In the genomic region with DNA sequence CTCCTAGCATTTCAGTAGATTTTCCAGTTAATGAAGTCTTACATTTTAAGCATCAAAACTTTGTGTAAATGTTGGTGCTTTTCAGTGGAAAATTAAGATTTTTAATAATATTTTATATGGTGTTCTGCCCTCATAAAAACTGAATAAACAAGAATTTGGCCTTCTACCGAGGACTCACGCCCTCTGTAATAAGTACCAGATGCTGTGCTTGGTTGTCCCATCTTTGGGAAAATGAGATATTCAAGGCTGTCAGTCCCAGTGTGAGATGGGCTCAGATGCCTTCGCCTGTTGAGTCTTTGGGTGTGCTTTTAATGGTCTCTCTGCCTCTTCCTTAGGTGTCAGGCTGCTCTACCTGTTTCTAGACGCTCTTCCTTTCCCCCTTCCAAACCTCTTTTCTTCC, we compare ENCODE assay signal across 29 cellular contexts.
"Had no signal": no experiment of that assay in that cellular context is flagged by ENCODE, and none has a peak within 500 bp of the region (broad histone marks: within the 10 kb centered on the region; RNA-seq: fewer than 3 reads in every experiment).

No MANE protein-coding gene starts in this region.

- ATAC-seq: activated naive CD4-positive, alpha-beta T cell treated with anti-CD3 and anti-CD28 coated beads, Interleukin-2, amount 50 U/mL, for 72 hours; activated T-cell treated with anti-CD3 and anti-CD28 coated beads, Interleukin-2, amount 50 U/mL, for 72 hours; effector memory CD8-positive, alpha-beta T cell; gastroesophageal sphincter; WTC11 had no signal

- H3K27ac ChIP-seq: brain microvascular endothelial cell, esophagus muscularis mucosa, gastroesophageal sphincter had no signal

- H3K4me3 ChIP-seq: esophagus muscularis mucosa, gastroesophageal sphincter had no signal

- H3K9me3 ChIP-seq: esophagus muscularis mucosa, gastroesophageal sphincter had no signal

- H3K27me3 Mint-ChIP-seq: activated CD4-positive, alpha-beta memory T cell treated with anti-CD3 and anti-CD28 coated beads, Interleukin-2, amount 10 ng/mL, durations not matched to agents 7 days and 5 days; activated CD4-positive, alpha-beta T cell treated with anti-CD3 and anti-CD28 coated beads, Interleukin-2, amount 10 ng/mL, durations not matched to agents 7 days and 5 days; activated naive CD4-positive, alpha-beta T cell treated with anti-CD3 and anti-CD28 coated beads, Interleukin-2, amount 10 ng/mL, durations not matched to agents 7 days and 5 days; activated naive CD8-positive, alpha-beta T cell treated with anti-CD3 and anti-CD28 coated beads, Interleukin-2, amount 10 ng/mL, durations not matched to agents 7 days and 5 days; activated T-cell treated with anti-CD3 and anti-CD28 coated beads, Interleukin-2, amount 50 U/mL, for 24 hours; effector memory CD8-positive, alpha-beta T cell had no signal

- DNase-seq: activated CD4-positive, alpha-beta memory T cell treated with anti-CD3 and anti-CD28 coated beads, Interleukin-2, amount 10 ng/mL, durations not matched to agents 7 days and 5 days; activated CD4-positive, alpha-beta T cell treated with anti-CD3 and anti-CD28 coated beads for 1 hour; activated CD4-positive, alpha-beta T cell treated with anti-CD3 and anti-CD28 coated beads for 4 hours; activated CD4-positive, alpha-beta T cell treated with anti-CD3 and anti-CD28 coated beads, Interleukin-2, amount 10 ng/mL, durations not matched to agents 7 days and 5 days; activated CD4-positive, alpha-beta T cell treated with anti-CD3 and anti-CD28 coated beads, Interleukin-2, amount 50 U/mL, for 4 hours; activated CD8-positive, alpha-beta memory T cell treated with anti-CD3 and anti-CD28 coated beads, Interleukin-2, amount 50 U/mL, for 48 hours; activated gamma-delta T cell; activated naive CD4-positive, alpha-beta T cell; activated naive CD4-positive, alpha-beta T cell treated with anti-CD3 and anti-CD28 coated beads, Interleukin-2, amount 10 ng/mL, durations not matched to agents 7 days and 5 days; activated naive CD8-positive, alpha-beta T cell treated with anti-CD3 and anti-CD28 coated beads, Interleukin-2, amount 10 ng/mL, durations not matched to agents 7 days and 5 days; activated T-cell treated with anti-CD3 and anti-CD28 coated beads for 4 hours; activated T-cell treated with anti-CD3 and anti-CD28 coated beads, Interleukin-2, amount 50 U/mL, for 24 hours; activated T-cell treated with anti-CD3 and anti-CD28 coated beads, Interleukin-2, amount 50 U/mL, for 72 hours; amniotic stem cell; anterior cingulate cortex; brain microvascular endothelial cell; caudate nucleus; cortex of kidney; dermis blood vessel endothelial cell; effector CD4-positive, alpha-beta T cell; effector memory CD8-positive, alpha-beta T cell; erythroblast; foreskin melanocyte; T-helper 1 cell; T-helper 2 cell had no signal

- H3K27ac Mint-ChIP-seq: activated CD4-positive, alpha-beta memory T cell treated with anti-CD3 and anti-CD28 coated beads, Interleukin-2, amount 10 ng/mL, durations not matched to agents 7 days and 5 days; activated CD4-positive, alpha-beta T cell treated with anti-CD3 and anti-CD28 coated beads, Interleukin-2, amount 10 ng/mL, durations not matched to agents 7 days and 5 days; activated naive CD4-positive, alpha-beta T cell treated with anti-CD3 and anti-CD28 coated beads, Interleukin-2, amount 10 ng/mL, durations not matched to agents 7 days and 5 days; activated naive CD8-positive, alpha-beta T cell treated with anti-CD3 and anti-CD28 coated beads, Interleukin-2, amount 10 ng/mL, durations not matched to agents 7 days and 5 days; activated T-cell treated with anti-CD3 and anti-CD28 coated beads, Interleukin-2, amount 50 U/mL, for 24 hours; activated T-cell treated with anti-CD3 and anti-CD28 coated beads, Interleukin-2, amount 50 U/mL, for 72 hours; effector memory CD8-positive, alpha-beta T cell; WTC11 had no signal

- H3K27me3 ChIP-seq: brain microvascular endothelial cell, esophagus muscularis mucosa, gastroesophageal sphincter had no signal

- H3K9me3 Mint-ChIP-seq: activated CD4-positive, alpha-beta memory T cell treated with anti-CD3 and anti-CD28 coated beads, Interleukin-2, amount 10 ng/mL, durations not matched to agents 7 days and 5 days; activated CD4-positive, alpha-beta T cell treated with anti-CD3 and anti-CD28 coated beads, Interleukin-2, amount 10 ng/mL, durations not matched to agents 7 days and 5 days; activated naive CD4-positive, alpha-beta T cell treated with anti-CD3 and anti-CD28 coated beads, Interleukin-2, amount 10 ng/mL, durations not matched to agents 7 days and 5 days; activated naive CD4-positive, alpha-beta T cell treated with anti-CD3 and anti-CD28 coated beads, Interleukin-2, amount 50 U/mL, for 72 hours; activated naive CD8-positive, alpha-beta T cell treated with anti-CD3 and anti-CD28 coated beads, Interleukin-2, amount 10 ng/mL, durations not matched to agents 7 days and 5 days; activated T-cell treated with anti-CD3 and anti-CD28 coated beads, Interleukin-2, amount 50 U/mL, for 24 hours; activated T-cell treated with anti-CD3 and anti-CD28 coated beads, Interleukin-2, amount 50 U/mL, for 72 hours; effector memory CD8-positive, alpha-beta T cell; WTC11 had no signal

- H3K36me3 ChIP-seq: brain microvascular endothelial cell had no signal

- H3K4me3 Mint-ChIP-seq: activated CD4-positive, alpha-beta memory T cell treated with anti-CD3 and anti-CD28 coated beads, Interleukin-2, amount 10 ng/mL, durations not matched to agents 7 days and 5 days; activated CD4-positive, alpha-beta T cell treated with anti-CD3 and anti-CD28 coated beads, Interleukin-2, amount 10 ng/mL, durations not matched to agents 7 days and 5 days; activated naive CD4-positive, alpha-beta T cell treated with anti-CD3 and anti-CD28 coated beads, Interleukin-2, amount 10 ng/mL, durations not matched to agents 7 days and 5 days; activated naive CD8-positive, alpha-beta T cell treated with anti-CD3 and anti-CD28 coated beads, Interleukin-2, amount 10 ng/mL, durations not matched to agents 7 days and 5 days; activated T-cell treated with anti-CD3 and anti-CD28 coated beads, Interleukin-2, amount 50 U/mL, for 24 hours; activated T-cell treated with anti-CD3 and anti-CD28 coated beads, Interleukin-2, amount 50 U/mL, for 72 hours; effector memory CD8-positive, alpha-beta T cell; WTC11 had no signal

- H3K4me1 Mint-ChIP-seq: activated CD4-positive, alpha-beta memory T cell treated with anti-CD3 and anti-CD28 coated beads, Interleukin-2, amount 10 ng/mL, durations not matched to agents 7 days and 5 days; activated CD4-positive, alpha-beta T cell treated with anti-CD3 and anti-CD28 coated beads, Interleukin-2, amount 10 ng/mL, durations not matched to agents 7 days and 5 days; activated naive CD4-positive, alpha-beta T cell treated with anti-CD3 and anti-CD28 coated beads, Interleukin-2, amount 10 ng/mL, durations not matched to agents 7 days and 5 days; activated naive CD8-positive, alpha-beta T cell treated with anti-CD3 and anti-CD28 coated beads, Interleukin-2, amount 10 ng/mL, durations not matched to agents 7 days and 5 days had no signal

- H3K36me3 Mint-ChIP-seq: activated naive CD4-positive, alpha-beta T cell treated with anti-CD3 and anti-CD28 coated beads, Interleukin-2, amount 10 ng/mL, durations not matched to agents 7 days and 5 days; activated naive CD4-positive, alpha-beta T cell treated with anti-CD3 and anti-CD28 coated beads, Interleukin-2, amount 50 U/mL, for 72 hours had no signal

- H3K4me1 ChIP-seq: esophagus muscularis mucosa, gastroesophageal sphincter had no signal
